In the genomic region with DNA sequence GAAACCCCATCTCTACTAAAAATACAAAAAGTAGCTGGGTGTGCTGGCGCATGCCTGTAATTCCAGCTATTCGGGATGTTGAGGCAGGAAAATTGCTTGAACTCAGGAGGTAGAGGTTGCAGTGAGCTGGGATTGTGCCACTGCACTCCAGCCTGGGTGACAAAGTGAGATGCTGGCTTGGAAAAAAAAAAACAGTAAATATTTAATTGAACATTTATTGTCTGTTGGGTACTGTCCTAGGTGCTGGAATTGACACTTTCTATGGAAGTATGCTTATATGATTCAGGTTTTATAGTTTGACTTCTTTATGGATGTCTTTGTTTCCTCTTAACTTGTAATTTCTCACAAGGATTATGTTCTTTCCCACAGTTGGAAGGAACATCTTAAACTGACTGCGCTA, we compare ENCODE assay signal across 18 cellular contexts.
DNase-seq lines count a peak whose midpoint lies in the region; ATAC-seq and TF ChIP-seq lines count a peak whose summit lies in the region.
"Had no signal": no experiment of that assay in that cellular context is flagged by ENCODE, and none has a peak within 500 bp of the region (broad histone marks: within the 10 kb centered on the region; RNA-seq: fewer than 3 reads in every experiment).

No MANE protein-coding gene starts in this region.

- H3K27ac Mint-ChIP-seq in GM23338, result no peak overlapping the region
- H3K27ac Mint-ChIP-seq in CD4-positive, alpha-beta memory T cell, result no peak overlapping the region
- H3K27ac Mint-ChIP-seq: B cell; CD8-positive, alpha-beta memory T cell; H9 had no signal

- no peak overlapping the region for H3K4me3 Mint-ChIP-seq in GM23338
- H3K4me3 Mint-ChIP-seq in CD4-positive, alpha-beta memory T cell, result no peak overlapping the region
- H3K4me3 Mint-ChIP-seq: B cell; CD8-positive, alpha-beta memory T cell; H9 had no signal

- H3K36me3 ChIP-seq in GM23338 (ENCODE audit: insufficient read depth), result no peaks in the 10 kb centered on the region
- no peaks in the 10 kb centered on the region for H3K36me3 ChIP-seq in CD4-positive, alpha-beta memory T cell (ENCODE audit: insufficient read depth, low read length)
- H3K36me3 ChIP-seq: BLaER1 treated with 17β-estradiol and CSF1 and Interleukin-3, amounts not matched to agents 10 nM and 100 nM had no signal

- no peak for DNase-seq in GM23338 (ENCODE audit: low spot score)
- peak; percentile 6 for DNase-seq in choroid plexus epithelial cell (ENCODE audit: low read depth)
- peak; percentile 1 for DNase-seq in fibroblast of pulmonary artery (ENCODE audit: low read depth)
- no peak for DNase-seq in CD4-positive, alpha-beta memory T cell
- no peak for DNase-seq in mesenteric fat pad (ENCODE audit: low spot score)
- DNase-seq: CD8-positive, alpha-beta memory T cell; COR-L47; DMS 273 treated with DMSO at 0.1 percent for 48 hours; DMS53; DND-41; EL; H9; IMR-90 had no signal

- H3K9me2 ChIP-seq in GM23338 (ENCODE audit: insufficient read depth), result 0 out of 2 replicates have a peak, but pooled peaks cover 6% of the 10 kb centered on the region

- no peaks in the 10 kb centered on the region for H3K27me3 ChIP-seq in GM23338 (ENCODE audit: insufficient read depth)
- H3K27me3 ChIP-seq in CD4-positive, alpha-beta memory T cell (ENCODE audit: insufficient read depth, low read length), result no peaks in the 10 kb centered on the region
- H3K27me3 ChIP-seq: BLaER1 treated with 17β-estradiol and CSF1 and Interleukin-3, amounts not matched to agents 10 nM and 100 nM had no signal

- TF ChIP-seq EP300 in Ishikawa (IDR thresholded peaks at IDR 0.05; ENCODE audit: borderline replicate concordance), result no peak

- H3K4me1 Mint-ChIP-seq in GM23338, result peaks cover 26% of the 10 kb centered on the region
- no peaks in the 10 kb centered on the region for H3K4me1 Mint-ChIP-seq in CD4-positive, alpha-beta memory T cell
- H3K4me1 Mint-ChIP-seq: B cell; CD8-positive, alpha-beta memory T cell had no signal

- no peak for TF ChIP-seq RAD21 in Ishikawa (IDR thresholded peaks at IDR 0.05; ENCODE audit: low read depth)

- H3K79me2 ChIP-seq in GM23338 (replicated peaks; ENCODE audit: insufficient read depth), result no peaks in the 10 kb centered on the region

- intact Hi-C loops in CD4-positive, alpha-beta memory T cell (cut with micrococcal nuclease), result no loop called here

- CTCF ChIA-PET in CD4-positive, alpha-beta memory T cell (lab: Charles Lee; ENCODE audit: partially characterized antibody), result no interaction called here

- peaks cover 18% of the 10 kb centered on the region for H3K4me1 ChIP-seq in GM23338 (ENCODE audit: insufficient read depth)
- no peaks in the 10 kb centered on the region for H3K4me1 ChIP-seq in CD4-positive, alpha-beta memory T cell (ENCODE audit: insufficient read depth, low read length)

- POLR2A ChIA-PET in CD4-positive, alpha-beta memory T cell (lab: Charles Lee; ENCODE audit: partially characterized antibody), result no interaction called here

- no peaks in the 10 kb centered on the region for H4K20me1 ChIP-seq in GM23338 (replicated peaks; ENCODE audit: insufficient read depth)
- H4K20me1 ChIP-seq: BLaER1 treated with 17β-estradiol and CSF1 and Interleukin-3, amounts not matched to agents 10 nM and 100 nM had no signal

- no peaks in the 10 kb centered on the region for H3F3A ChIP-seq in GM23338 (replicated peaks; ENCODE audit: low read depth)

- H3K4me2 ChIP-seq in GM23338, result no peak overlapping the region
- H3K4me2 ChIP-seq: BLaER1 treated with 17β-estradiol and CSF1 and Interleukin-3, amounts not matched to agents 10 nM and 100 nM had no signal

- no peak overlapping the region for H2AFZ ChIP-seq in GM23338

- TF ChIP-seq CTCF in GM23338 (conservative IDR thresholded peaks at IDR 0.05; ENCODE audit: low read depth in 2 of 2), result no peak
- TF ChIP-seq CTCF in choroid plexus epithelial cell (conservative IDR thresholded peaks at IDR 0.05; ENCODE audit: low read depth, low read length), result no peak
- TF ChIP-seq CTCF in fibroblast of pulmonary artery (IDR thresholded peaks at IDR 0.05; ENCODE audit: low read length, missing control alignments), result no peak

- H3K27ac ChIP-seq in GM23338 (ENCODE audit: low read depth), result no peak overlapping the region
- H3K27ac ChIP-seq in CD4-positive, alpha-beta memory T cell (ENCODE audit: low read depth, low read length), result no peak overlapping the region
- H3K27ac ChIP-seq: BLaER1 treated with 17β-estradiol and CSF1 and Interleukin-3, amounts not matched to agents 10 nM and 100 nM had no signal

- no peak overlapping the region for H3K4me3 ChIP-seq in GM23338
- H3K4me3 ChIP-seq in choroid plexus epithelial cell (ENCODE audit: low read depth, low read length), result no peak overlapping the region
- no peak overlapping the region for H3K4me3 ChIP-seq in fibroblast of pulmonary artery (replicated peaks; ENCODE audit: low read depth, low read length)
- no peak overlapping the region for H3K4me3 ChIP-seq in CD4-positive, alpha-beta memory T cell (ENCODE audit: low read length in 2 of 2)
- H3K4me3 ChIP-seq: BLaER1 treated with 17β-estradiol and CSF1 and Interleukin-3, amounts not matched to agents 10 nM and 100 nM; GM12878 had no signal

- peaks cover 0 to 6% of the 10 kb centered on the region in 2 donors for H3K9me3 ChIP-seq in CD4-positive, alpha-beta memory T cell (ENCODE audit: control insufficient read depth in 1 of 2, low read length in 2 of 2)
- H3K9me3 ChIP-seq: BLaER1 treated with 17β-estradiol and CSF1 and Interleukin-3, amounts not matched to agents 10 nM and 100 nM had no signal

- ATAC-seq in GM23338 (no peak), HG03521 (IDR thresholded peaks at IDR 0.05; ENCODE audit: unreplicated experiment) (no peak)
- ATAC-seq: GM12878 had no signal

- peaks cover 2% of the 10 kb centered on the region for H3K27me3 Mint-ChIP-seq in GM23338 (ENCODE audit: insufficient read depth, low read depth, poor library complexity)
- no peaks in the 10 kb centered on the region for H3K27me3 Mint-ChIP-seq in CD4-positive, alpha-beta memory T cell
- H3K27me3 Mint-ChIP-seq: CD8-positive, alpha-beta memory T cell had no signal

- H3K36me3 Mint-ChIP-seq in GM23338 (ENCODE audit: low read depth), result no peaks in the 10 kb centered on the region
- H3K36me3 Mint-ChIP-seq in CD4-positive, alpha-beta memory T cell, result no peaks in the 10 kb centered on the region
- H3K36me3 Mint-ChIP-seq: CD8-positive, alpha-beta memory T cell had no signal

- no peaks in the 10 kb centered on the region for H3K9me3 Mint-ChIP-seq in GM23338
- peaks cover 0 to 15% (median 3%) of the 10 kb centered on the region in 8 donors for H3K9me3 Mint-ChIP-seq in CD4-positive, alpha-beta memory T cell
- H3K9me3 Mint-ChIP-seq: H9 had no signal

TF ChIP-seq in GM23338, 12 proteins besides CTCF, POLR2A, EP300 and RAD21:
- TF ChIP-seq, protein P1, sequence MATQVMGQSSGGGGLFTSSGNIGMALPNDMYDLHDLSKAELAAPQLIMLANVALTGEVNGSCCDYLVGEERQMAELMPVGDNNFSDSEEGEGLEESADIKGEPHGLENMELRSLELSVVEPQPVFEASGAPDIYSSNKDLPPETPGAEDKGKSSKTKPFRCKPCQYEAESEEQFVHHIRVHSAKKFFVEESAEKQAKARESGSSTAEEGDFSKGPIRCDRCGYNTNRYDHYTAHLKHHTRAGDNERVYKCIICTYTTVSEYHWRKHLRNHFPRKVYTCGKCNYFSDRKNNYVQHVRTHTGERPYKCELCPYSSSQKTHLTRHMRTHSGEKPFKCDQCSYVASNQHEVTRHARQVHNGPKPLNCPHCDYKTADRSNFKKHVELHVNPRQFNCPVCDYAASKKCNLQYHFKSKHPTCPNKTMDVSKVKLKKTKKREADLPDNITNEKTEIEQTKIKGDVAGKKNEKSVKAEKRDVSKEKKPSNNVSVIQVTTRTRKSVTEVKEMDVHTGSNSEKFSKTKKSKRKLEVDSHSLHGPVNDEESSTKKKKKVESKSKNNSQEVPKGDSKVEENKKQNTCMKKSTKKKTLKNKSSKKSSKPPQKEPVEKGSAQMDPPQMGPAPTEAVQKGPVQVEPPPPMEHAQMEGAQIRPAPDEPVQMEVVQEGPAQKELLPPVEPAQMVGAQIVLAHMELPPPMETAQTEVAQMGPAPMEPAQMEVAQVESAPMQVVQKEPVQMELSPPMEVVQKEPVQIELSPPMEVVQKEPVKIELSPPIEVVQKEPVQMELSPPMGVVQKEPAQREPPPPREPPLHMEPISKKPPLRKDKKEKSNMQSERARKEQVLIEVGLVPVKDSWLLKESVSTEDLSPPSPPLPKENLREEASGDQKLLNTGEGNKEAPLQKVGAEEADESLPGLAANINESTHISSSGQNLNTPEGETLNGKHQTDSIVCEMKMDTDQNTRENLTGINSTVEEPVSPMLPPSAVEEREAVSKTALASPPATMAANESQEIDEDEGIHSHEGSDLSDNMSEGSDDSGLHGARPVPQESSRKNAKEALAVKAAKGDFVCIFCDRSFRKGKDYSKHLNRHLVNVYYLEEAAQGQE (IDR thresholded peaks at IDR 0.05; ENCODE audit: unreplicated experiment), result peak; percentile 49
- no peak for TF ChIP-seq EZH2phosphoT487 (IDR thresholded peaks at IDR 0.05; ENCODE audit: unreplicated experiment)

TF ChIP-seq in Ishikawa, 13 proteins besides CTCF, POLR2A, EP300 and RAD21 (continues in another document):
- TF ChIP-seq, protein P2, sequence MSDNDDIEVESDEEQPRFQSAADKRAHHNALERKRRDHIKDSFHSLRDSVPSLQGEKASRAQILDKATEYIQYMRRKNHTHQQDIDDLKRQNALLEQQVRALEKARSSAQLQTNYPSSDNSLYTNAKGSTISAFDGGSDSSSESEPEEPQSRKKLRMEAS (IDR thresholded peaks at IDR 0.05), result no peak
- TF ChIP-seq, protein P3, sequence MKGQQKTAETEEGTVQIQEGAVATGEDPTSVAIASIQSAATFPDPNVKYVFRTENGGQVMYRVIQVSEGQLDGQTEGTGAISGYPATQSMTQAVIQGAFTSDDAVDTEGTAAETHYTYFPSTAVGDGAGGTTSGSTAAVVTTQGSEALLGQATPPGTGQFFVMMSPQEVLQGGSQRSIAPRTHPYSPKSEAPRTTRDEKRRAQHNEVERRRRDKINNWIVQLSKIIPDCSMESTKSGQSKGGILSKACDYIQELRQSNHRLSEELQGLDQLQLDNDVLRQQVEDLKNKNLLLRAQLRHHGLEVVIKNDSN (IDR thresholded peaks at IDR 0.05), result no peak

Comparison
In these comparisons a context has a peak if more than half of its experiments do, and no peak if none do; other contexts are left out.
1. DNase-seq: peak in choroid plexus epithelial cell (single experiment) and fibroblast of pulmonary artery (single experiment); none in GM23338 (single experiment), CD4-positive, alpha-beta memory T cell (0 of 5) and mesenteric fat pad (single experiment).